8 cellular contexts compared by ENCODE assay signal in genomic region chr12:67647547-67648305, GRCh38. TPM values are rescaled to one million over a fixed set of nuclear protein-coding genes. Genes with fewer than 3 reads are reported as not detected.
DNase-seq lines count a peak whose midpoint lies in the region; ATAC-seq and TF ChIP-seq lines count a peak whose summit lies in the region.

No MANE protein-coding gene starts in this region.

- H3K4me1 ChIP-seq in spleen, result peaks cover 17 to 51% (median 37%) of the 10 kb centered on the region in 6 donors

- peaks cover 34% of the 10 kb centered on the region for H3K4me1 Mint-ChIP-seq in dendritic cell treated with granulocyte-macrophage colony-stimulating factor and Interleukin-4, amounts not matched to agents 40 ng/mL and 50 ng/mL, for 4 days (ENCODE audit: low read depth)

- TF ChIP-seq POLR2A in spleen (IDR thresholded peaks at IDR 0.05), result no peak

- no peaks in the 10 kb centered on the region for H3K9me3 ChIP-seq in WERI-Rb-1 (ENCODE audit: severe bottlenecking)
- no peaks in the 10 kb centered on the region for H3K9me3 ChIP-seq in spleen

- peak; percentile 53 for DNase-seq in GM10266 (ENCODE audit: extremely low spot score)
- peak; percentile 87 for DNase-seq in NCI-H2196 treated with DMSO at 0.1 percent for 48 hours (lab: John Stamatoyannopoulos, UW; ENCODE audit: unreplicated experiment)
- DNase-seq in WERI-Rb-1, result peak; percentile 86
- DNase-seq in kidney glomerular epithelial cell (lab: John Stamatoyannopoulos, UW), result peak; percentile 93
- DNase-seq in spleen, result peak; percentile 90

- intact Hi-C loops in dendritic cell treated with granulocyte-macrophage colony-stimulating factor and Interleukin-4, amounts not matched to agents 40 ng/mL and 50 ng/mL, for 4 days (cut with micrococcal nuclease), result loop anchor here (5.0 kb wide), 1 partner anchor 195 kb away; no protein-coding TSS in a partner anchor
- intact Hi-C loops in spleen (cut with DNase I; ENCODE audit: low total_unique reads), result no loop called here

- ATAC-seq in HG03025 (IDR thresholded peaks at IDR 0.05; ENCODE audit: low FRiP score, unreplicated experiment) (peak; percentile 20), HG02970 (IDR thresholded peaks at IDR 0.05; ENCODE audit: low FRiP score, unreplicated experiment) (no peak)

- 10 to 18% (median 12%) methylated on average over 36 of the region's 36 CpGs for WGBS in spleen, 5 donors

- peaks cover 19% of the 10 kb centered on the region for H3K36me3 Mint-ChIP-seq in dendritic cell treated with granulocyte-macrophage colony-stimulating factor and Interleukin-4, amounts not matched to agents 40 ng/mL and 50 ng/mL, for 4 days (ENCODE audit: low read depth)

- no peaks in the 10 kb centered on the region for H3K27me3 ChIP-seq in WERI-Rb-1 (ENCODE audit: insufficient read depth, low read depth, severe bottlenecking)
- H3K27me3 ChIP-seq in spleen (replicated peaks in 1 of 7), result no peaks in the 10 kb centered on the region

- no peaks in the 10 kb centered on the region for H3K9me3 Mint-ChIP-seq in dendritic cell treated with granulocyte-macrophage colony-stimulating factor and Interleukin-4, amounts not matched to agents 40 ng/mL and 50 ng/mL, for 4 days

- peak overlapping the region; percentile 87 for H3K4me3 ChIP-seq in WERI-Rb-1 (ENCODE audit: low read depth, low read length)
- peak overlapping the region; percentile 75 to 99 (median 90) for H3K4me3 ChIP-seq in spleen

- peak overlapping the region; percentile 87 for H3K4me3 Mint-ChIP-seq in dendritic cell treated with granulocyte-macrophage colony-stimulating factor and Interleukin-4, amounts not matched to agents 40 ng/mL and 50 ng/mL, for 4 days

- H3K27me3 Mint-ChIP-seq in dendritic cell treated with granulocyte-macrophage colony-stimulating factor and Interleukin-4, amounts not matched to agents 40 ng/mL and 50 ng/mL, for 4 days, result peaks cover 20% of the 10 kb centered on the region

- TF ChIP-seq CTCF in GM10266 (IDR thresholded peaks at IDR 0.05; ENCODE audit: control insufficient read depth, insufficient read depth, low read depth, missing control alignments) (no peak), WERI-Rb-1 (IDR thresholded peaks at IDR 0.05; ENCODE audit: low read depth, low read length) (peak; percentile 39), spleen (IDR thresholded peaks at IDR 0.05 in 8 of 11, conservative IDR thresholded peaks at IDR 0.05 in 3 of 11) (peak in 6 of 11 experiments; percentile 22 to 52 (median 29))

- H3K27ac ChIP-seq in WERI-Rb-1 (peak overlapping the region; percentile 88), spleen (peak overlapping the region; percentile 57 to 97 (median 90))

- H3K27ac Mint-ChIP-seq in dendritic cell treated with granulocyte-macrophage colony-stimulating factor and Interleukin-4, amounts not matched to agents 40 ng/mL and 50 ng/mL, for 4 days, result peak overlapping the region; percentile 86

- H3K36me3 ChIP-seq in WERI-Rb-1 (peaks cover 16% of the 10 kb centered on the region), spleen (no peaks in the 10 kb centered on the region)

RNA-seq across cellular contexts. Expression of gene DYRK2, which starts 0.8 kb away (rescaled TPM):
- 10 to 100 TPM; 27.4 to 42.8 (median 38.7) TPM for total RNA-seq in spleen
- 1 to 10 TPM; 5.0 to 7.3 (median 5.1) TPM for polyA plus RNA-seq in spleen
